Comparison of ENCODE assay signal across 14 cellular contexts in the genomic region with DNA sequence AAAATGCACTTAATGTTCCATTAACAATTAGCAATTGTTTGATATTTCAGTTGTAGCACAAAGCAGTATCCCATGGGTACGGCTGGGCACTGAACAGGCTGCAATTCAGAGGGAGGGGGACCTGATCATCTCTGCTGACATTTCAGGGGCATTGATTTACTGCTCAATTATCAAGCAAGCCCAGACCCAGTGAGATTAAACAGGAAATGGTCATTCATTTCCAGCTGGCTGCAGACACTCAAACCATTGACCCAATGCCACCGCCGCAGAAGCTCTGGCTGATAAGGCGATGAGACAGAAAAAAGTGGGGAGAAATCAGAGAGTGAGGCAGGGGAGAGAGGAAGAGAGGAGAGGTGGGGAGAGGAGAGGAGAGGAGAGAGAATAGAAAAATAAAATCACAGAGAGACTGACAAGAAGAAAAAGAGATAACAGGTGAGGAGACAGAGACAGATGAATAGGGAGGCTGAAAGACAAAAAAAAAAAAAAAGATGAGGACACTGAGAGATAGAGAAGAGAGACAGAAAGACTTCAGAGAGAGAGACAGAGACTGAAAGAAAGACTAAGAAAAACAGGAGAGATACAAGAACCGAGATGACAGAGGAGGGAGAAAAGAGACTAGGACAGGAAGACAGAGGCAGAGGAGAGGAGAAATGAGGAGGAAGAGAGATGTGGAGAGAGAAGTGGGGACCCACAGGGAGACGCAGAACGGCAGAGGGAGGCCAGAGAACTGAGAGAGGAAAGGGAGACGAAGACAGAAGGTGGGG. TPM values are rescaled to one million over a fixed set of nuclear protein-coding genes. Genes with fewer than 3 reads are reported as not detected.
DNase-seq lines count a peak whose midpoint lies in the region; ATAC-seq, FAIRE-seq and TF ChIP-seq lines count a peak whose summit lies in the region.
"Had no signal": no experiment of that assay in that cellular context is flagged by ENCODE, and none has a peak within 500 bp of the region (broad histone marks: within the 10 kb centered on the region; RNA-seq: fewer than 3 reads in every experiment).

No MANE protein-coding gene starts in this region.

- FAIRE-seq in pancreas (lab: Jason Lieb, UNC) (no peak), HepG2 (lab: Jason Lieb, UNC) (no peak)
- FAIRE-seq: colon had no signal

- DNase-seq in right atrium auricular region (ENCODE audit: low spot score) (no peak), Right ventricle myocardium superior (no peak), left kidney (ENCODE audit: low read depth, low spot score) (peak; percentile 70), thyroid gland (no peak), pancreas (no peak), HepG2 (ENCODE audit: low spot score) (no peak)
- no peak for DNase-seq in activated T-helper 1 cell treated with anti-CD3 and anti-CD28 coated beads, Interleukin-12 subunit alpha, Interleukin-12 subunit beta, Interleukin-2, Interleukin-4 antibody, amounts not matched to agents 30 ng/mL and 10 ng/mL and 1 ng/mL, durations not matched to agents 14 hours and 24 hours and 36 hours (ENCODE audit: low spot score)
- DNase-seq: activated CD4-positive, CD25-positive, alpha-beta regulatory T cell; activated effector memory CD4-positive, alpha-beta T cell treated with Interleukin-2 at 50 U/mL for 16 hours had no signal

- no peak for ATAC-seq in Right ventricle myocardium superior (ENCODE audit: poor library complexity)
- ATAC-seq in pancreas = no peak
- no peak for ATAC-seq in HG03039 (IDR thresholded peaks at IDR 0.05; ENCODE audit: unreplicated experiment)
- ATAC-seq in HepG2 = no peak

- H3K27me3 ChIP-seq in right atrium auricular region (no peaks in the 10 kb centered on the region), thyroid gland (no peaks in the 10 kb centered on the region), pancreas (peaks cover 0 to 11% (median 0%) of the 10 kb centered on the region in 4 donors), HepG2 (ENCODE audit: control insufficient read depth in 1 of 2, insufficient read depth in 2 of 2, low read length in 2 of 2) (peaks cover 6 to 38% of the 10 kb centered on the region in 2 experiments; a peak in 3 of 5 replicates)

- H3K4me3 ChIP-seq in right atrium auricular region = peak overlapping the region; percentile 15 to 47
- H3K4me3 ChIP-seq in thyroid gland (replicated peaks in 1 of 3) = peak overlapping the region in 2 of 3 donors; percentile 12 to 38
- H3K4me3 ChIP-seq in pancreas = no peak overlapping the region
- H3K4me3 ChIP-seq in HepG2 (replicated peaks in 1 of 3; ENCODE audit: insufficient read depth in 1 of 3, low read depth in 2 of 3, low read length in 3 of 3) = no peak overlapping the region
- H3K4me3 ChIP-seq: BLaER1 had no signal

- no peak overlapping the region for H3K9ac ChIP-seq in HepG2 (ENCODE audit: insufficient read depth, low read depth, low read length)
- H3K9ac ChIP-seq: BLaER1, KMS-11 had no signal

- H3K4me1 Mint-ChIP-seq in activated T-helper 1 cell treated with anti-CD3 and anti-CD28 coated beads, Interleukin-12 subunit alpha, Interleukin-12 subunit beta, Interleukin-2, Interleukin-4 antibody, amounts not matched to agents 30 ng/mL and 10 ng/mL and 1 ng/mL, durations not matched to agents 14 hours and 24 hours and 36 hours (ENCODE audit: low read depth) = peaks cover 8% of the 10 kb centered on the region

- TF ChIP-seq CTCF in right atrium auricular region (IDR thresholded peaks at IDR 0.05) = no peak
- no peak for TF ChIP-seq CTCF in thyroid gland (IDR thresholded peaks at IDR 0.05)
- no peak for TF ChIP-seq CTCF in pancreas (IDR thresholded peaks at IDR 0.05)
- TF ChIP-seq CTCF in HepG2 (CRISPR knock-in tag; IDR thresholded peaks at IDR 0.05) = no peak

- H2AFZ ChIP-seq in HepG2 (ENCODE audit: low read length) = no peak overlapping the region

- no peaks in the 10 kb centered on the region for H3K79me2 ChIP-seq in HepG2 (ENCODE audit: insufficient read depth, low read length)

- TF ChIP-seq POLR2A in thyroid gland (IDR thresholded peaks at IDR 0.05) = no peak
- TF ChIP-seq POLR2A in HepG2 (IDR thresholded peaks at IDR 0.05; ENCODE audit: insufficient read depth in 1 of 2, low read depth in 2 of 2, low read length in 2 of 2) = no peak

- TF ChIP-seq EP300 in HepG2 (IDR thresholded peaks at IDR 0.05; ENCODE audit: low read depth in 2 of 2, low read length in 2 of 2) = no peak
- no peak for TF ChIP-seq EP300 in HepG2 (CRISPR knock-in tag; IDR thresholded peaks at IDR 0.05; ENCODE audit: borderline replicate concordance)

- no peak for TF ChIP-seq RAD21 in HepG2 (CRISPR knock-in tag; IDR thresholded peaks at IDR 0.05)

- H3K9me3 Mint-ChIP-seq in activated T-helper 1 cell treated with anti-CD3 and anti-CD28 coated beads, Interleukin-12 subunit alpha, Interleukin-12 subunit beta, Interleukin-2, Interleukin-4 antibody, amounts not matched to agents 30 ng/mL and 10 ng/mL and 1 ng/mL, durations not matched to agents 14 hours and 24 hours and 36 hours = no peaks in the 10 kb centered on the region

- H3K27ac Mint-ChIP-seq in activated T-helper 1 cell treated with anti-CD3 and anti-CD28 coated beads, Interleukin-12 subunit alpha, Interleukin-12 subunit beta, Interleukin-2, Interleukin-4 antibody, amounts not matched to agents 30 ng/mL and 10 ng/mL and 1 ng/mL, durations not matched to agents 14 hours and 24 hours and 36 hours = no peak overlapping the region

- no peaks in the 10 kb centered on the region for H3K9me3 ChIP-seq in right atrium auricular region
- H3K9me3 ChIP-seq in thyroid gland = no peaks in the 10 kb centered on the region
- H3K9me3 ChIP-seq in pancreas = no peaks in the 10 kb centered on the region
- no peaks in the 10 kb centered on the region for H3K9me3 ChIP-seq in HepG2 (ENCODE audit: low read length)
- H3K9me3 ChIP-seq: upper lobe of left lung had no signal

- H3K36me3 ChIP-seq in right atrium auricular region (no peaks in the 10 kb centered on the region), thyroid gland (no peaks in the 10 kb centered on the region), pancreas (no peaks in the 10 kb centered on the region), HepG2 (replicated peaks in 1 of 2; ENCODE audit: control insufficient read depth in 1 of 2, insufficient read depth in 2 of 2, low read length in 2 of 2) (no peaks in the 10 kb centered on the region)
- H3K36me3 ChIP-seq: BLaER1, upper lobe of left lung had no signal

- H3K4me3 Mint-ChIP-seq in activated T-helper 1 cell treated with anti-CD3 and anti-CD28 coated beads, Interleukin-12 subunit alpha, Interleukin-12 subunit beta, Interleukin-2, Interleukin-4 antibody, amounts not matched to agents 30 ng/mL and 10 ng/mL and 1 ng/mL, durations not matched to agents 14 hours and 24 hours and 36 hours = peak overlapping the region; percentile 13

- H3K27ac ChIP-seq in right atrium auricular region (no peak overlapping the region), thyroid gland (no peak overlapping the region), pancreas (no peak overlapping the region), HepG2 (ENCODE audit: extremely low read length, insufficient read depth, low read length) (no peak overlapping the region)
- H3K27ac ChIP-seq: BLaER1, KMS-11, upper lobe of left lung had no signal

- H3K36me3 Mint-ChIP-seq in activated T-helper 1 cell treated with anti-CD3 and anti-CD28 coated beads, Interleukin-12 subunit alpha, Interleukin-12 subunit beta, Interleukin-2, Interleukin-4 antibody, amounts not matched to agents 30 ng/mL and 10 ng/mL and 1 ng/mL, durations not matched to agents 14 hours and 24 hours and 36 hours (ENCODE audit: low read depth) = no peaks in the 10 kb centered on the region

- CTCF ChIA-PET in HepG2 (lab: Yijun Ruan, JAX; ENCODE audit: low intra/inter-chr PET ratio, low total read pairs) = no interaction called here

- H4K20me1 ChIP-seq in HepG2 (ENCODE audit: insufficient read depth, low read length) = no peaks in the 10 kb centered on the region
- H4K20me1 ChIP-seq: BLaER1 had no signal

- intact Hi-C loops in Right ventricle myocardium superior (cut with DNase I) = no loop called here
- intact Hi-C loops in activated T-helper 1 cell treated with anti-CD3 and anti-CD28 coated beads, Interleukin-12 subunit alpha, Interleukin-12 subunit beta, Interleukin-2, Interleukin-4 antibody, amounts not matched to agents 30 ng/mL and 10 ng/mL and 1 ng/mL, durations not matched to agents 14 hours and 24 hours and 36 hours (cut with micrococcal nuclease) = loop anchor here (10.0 kb wide), 1 partner anchor 915 kb away; no protein-coding TSS in a partner anchor
- intact Hi-C loops in thyroid gland (cut with DNase I) = no loop called here
- intact Hi-C loops in pancreas (cut with DNase I) = no loop called here
- intact Hi-C loops in HepG2 (cut with micrococcal nuclease; ENCODE audit: unreplicated experiment) = no loop called here

- H3K4me1 ChIP-seq in right atrium auricular region (peaks cover 0 to 10% of the 10 kb centered on the region in 2 donors), thyroid gland (peaks cover 0 to 3% of the 10 kb centered on the region in 2 donors), pancreas (peaks cover 0 to 4% (median 2%) of the 10 kb centered on the region in 3 donors), HepG2 (ENCODE audit: insufficient read depth, low read length) (peaks cover 29% of the 10 kb centered on the region)
- H3K4me1 ChIP-seq: BLaER1 had no signal

- in situ Hi-C loops in HepG2 (cut with HindIII; ENCODE audit: extremely low pct_ligation_motif_present, low pct_unique_long_range_greater_than_20kb) = loop anchor here (25.0 kb wide), 1 partner anchor 213 kb away; no protein-coding TSS in a partner anchor

- no TSS peak for BruUV-seq in HepG2 (replicated peaks; lab: Mats Ljungman, UMichigan)

- peaks cover 28% of the 10 kb centered on the region for H3K27me3 Mint-ChIP-seq in activated T-helper 1 cell treated with anti-CD3 and anti-CD28 coated beads, Interleukin-12 subunit alpha, Interleukin-12 subunit beta, Interleukin-2, Interleukin-4 antibody, amounts not matched to agents 30 ng/mL and 10 ng/mL and 1 ng/mL, durations not matched to agents 14 hours and 24 hours and 36 hours (ENCODE audit: insufficient read depth)

- WGBS in thyroid gland, 2 donors = 41 to 47% methylated on average over 8 of the region's 8 CpGs
- WGBS in pancreas, 2 donors = 13% methylated on average over 8 of the region's 8 CpGs
- WGBS in HepG2 (ENCODE audit: low lambda C conversion rate) = 48% methylated on average over 8 of the region's 8 CpGs

- POLR2A ChIA-PET in HepG2 (lab: Yijun Ruan, JAX) = no interaction called here

- H3K4me2 ChIP-seq in HepG2 (ENCODE audit: low read depth, low read length) = no peak overlapping the region
- H3K4me2 ChIP-seq: BLaER1, KMS-11 had no signal

RNA-seq across cellular contexts. Expression of gene GPR83, which starts 1.0 kb away (rescaled TPM):
- total RNA-seq in right atrium auricular region (under 1 TPM in 1 of 2 donors, not detected in 1; 0.12 TPM), Right ventricle myocardium superior (0.27 TPM), thyroid gland (1 to 10 TPM in 3 of 4 donors, under 1 TPM in 1; 0.81 to 9.4 (median 4.4) TPM), pancreas (under 1 TPM in 2 of 6 donors, not detected in 4; 0.05 to 0.12 TPM), HepG2 (2016; rRNA removed; fragmentation: Illumina TruSeq; extraction: Trizol) (0.04 and 0.10 TPM in 2 replicates)
- total RNA-seq in activated T-helper 1 cell treated with anti-CD3 and anti-CD28 coated beads, Interleukin-12 subunit alpha, Interleukin-12 subunit beta, Interleukin-2, Interleukin-4 antibody, amounts not matched to agents 30 ng/mL and 10 ng/mL and 1 ng/mL, durations not matched to agents 14 hours and 24 hours and 36 hours = 0.15 TPM in 1 of 2 replicates, not detected in the other
- polyA plus RNA-seq in pancreas (under 1 TPM; 0.11 to 0.19 TPM), HepG2 (2011; rRNA removed) (0.11 and 0.26 TPM in 2 replicates)
- total RNA-seq in HepG2 (2016; cell fraction: cytosol; rRNA removed; fragmentation: Illumina TruSeq; extraction: Trizol; ENCODE audit: low read depth) = not detected in 2 replicates
- total RNA-seq in HepG2 (2016; cell fraction: insoluble cytoplasmic fraction; rRNA removed; fragmentation: Illumina TruSeq; extraction: Trizol) = 0.04 TPM in 1 of 2 replicates, not detected in the other
- 0.06 TPM in 1 of 2 replicates, not detected in the other for total RNA-seq in HepG2 (2016; cell fraction: membrane; rRNA removed; fragmentation: Illumina TruSeq; extraction: Trizol)
- total RNA-seq in HepG2 (2016; cell fraction: nucleus; rRNA removed; fragmentation: Illumina TruSeq; extraction: Trizol) = not detected in 2 replicates
- polyA plus RNA-seq in HepG2 (2011; cell fraction: cytosol; rRNA removed) = 0.13 and 0.22 TPM in 2 replicates
- 0.13 and 0.40 TPM in 2 replicates for polyA plus RNA-seq in HepG2 (2011; cell fraction: nucleus; rRNA removed)
- polyA plus RNA-seq in HepG2 (2012) = 0.04 and 0.33 TPM in 2 replicates
- polyA plus RNA-seq in HepG2 (2016; cell fraction: cytosol; fragmentation: Illumina TruSeq; extraction: Trizol; ENCODE audit: low read depth) = not detected in 2 replicates
- 0.08 TPM in 1 of 2 replicates, not detected in the other for polyA plus RNA-seq in HepG2 (2016; cell fraction: insoluble cytoplasmic fraction; fragmentation: Illumina TruSeq; extraction: Trizol; ENCODE audit: low read depth)
- polyA plus RNA-seq in HepG2 (2016; cell fraction: membrane; fragmentation: Illumina TruSeq; extraction: Trizol; ENCODE audit: low read depth) = not detected in 2 replicates
- polyA plus RNA-seq in HepG2 (2016; cell fraction: nucleus; fragmentation: Illumina TruSeq; extraction: Trizol; ENCODE audit: insufficient read depth, low read depth) = 0.24 and 0.26 TPM in 2 replicates
- 0.48 and 0.98 TPM in 2 replicates for polyA minus RNA-seq in HepG2 (2011; rRNA and poly(A)+ RNA removed; ENCODE audit: low replicate concordance)
- polyA minus RNA-seq in HepG2 (2011; cell fraction: cytosol; rRNA and poly(A)+ RNA removed) = 0.30 TPM in 1 of 2 replicates, not detected in the other
- 0.26 and 0.50 TPM in 2 replicates for polyA minus RNA-seq in HepG2 (2011; cell fraction: nucleus; rRNA and poly(A)+ RNA removed)

Comparison
In these comparisons a context has a peak if more than half of its experiments do, and no peak if none do; other contexts are left out.
1. H3K4me3 ChIP-seq: peak in right atrium auricular region (2 of 2) and thyroid gland (2 of 3); none in pancreas (0 of 4) and HepG2 (0 of 3).